9 cellular contexts compared by ENCODE assay signal in genomic region chr14:36524874-36525745, GRCh38. TPM values are rescaled to one million over a fixed set of nuclear protein-coding genes. Genes with fewer than 3 reads are reported as not detected.
DNase-seq lines count a peak whose midpoint lies in the region; ATAC-seq and TF ChIP-seq lines count a peak whose summit lies in the region.
"Had no signal": no experiment of that assay in that cellular context is flagged by ENCODE, and none has a peak within 500 bp of the region (broad histone marks: within the 10 kb centered on the region; RNA-seq: fewer than 3 reads in every experiment).

No MANE protein-coding gene starts in this region.

- H3K79me2 ChIP-seq in neural cell (replicated peaks; ENCODE audit: insufficient read depth, low read length): no peaks in the 10 kb centered on the region

- H3K27ac ChIP-seq in neural cell (ENCODE audit: low read length): no peak overlapping the region

- peak overlapping the region; percentile 21 for H3K4me3 ChIP-seq in neural cell (ENCODE audit: low read length)

- H2AFZ ChIP-seq in neural cell (ENCODE audit: low read depth, low read length): no peak overlapping the region

- H3K27me3 ChIP-seq in neural cell (ENCODE audit: insufficient read depth, low read depth, low read length): peaks cover 100% of the 10 kb centered on the region

- no peaks in the 10 kb centered on the region for H4K20me1 ChIP-seq in neural cell (ENCODE audit: insufficient read depth)

- H3K4me3 Mint-ChIP-seq in stimulated activated memory B cell treated with anti-CD40 and anti-IgM and Interleukin-4, amounts not matched to agents 10 μg/mL and 1 μg/mL and 100 μg/mL, for 72 hours: no peak overlapping the region
- H3K4me3 Mint-ChIP-seq: T-helper 1 cell treated with Interleukin-12 subunit alpha and Interleukin-12 subunit beta and Interleukin-4 antibody, amounts not matched to agents 30 μg/mL and 1 μg/mL, for 36 hours had no signal

- H3K9me3 Mint-ChIP-seq in stimulated activated memory B cell treated with anti-CD40 and anti-IgM and Interleukin-4, amounts not matched to agents 10 μg/mL and 1 μg/mL and 100 μg/mL, for 72 hours: peaks cover 7% of the 10 kb centered on the region

- H3F3A ChIP-seq in neural cell (ENCODE audit: insufficient read depth, low read length, poor library complexity, severe bottlenecking): no peaks in the 10 kb centered on the region

- no peaks in the 10 kb centered on the region for H3K4me1 Mint-ChIP-seq in stimulated activated memory B cell treated with anti-CD40 and anti-IgM and Interleukin-4, amounts not matched to agents 10 μg/mL and 1 μg/mL and 100 μg/mL, for 72 hours

- H3K9me2 ChIP-seq in neural cell (ENCODE audit: insufficient read depth, low read length): no peaks in the 10 kb centered on the region

- H3K36me3 Mint-ChIP-seq in stimulated activated memory B cell treated with anti-CD40 and anti-IgM and Interleukin-4, amounts not matched to agents 10 μg/mL and 1 μg/mL and 100 μg/mL, for 72 hours: no peaks in the 10 kb centered on the region

- no peak overlapping the region for H3K9ac ChIP-seq in neural cell (ENCODE audit: low read length)

- no peaks in the 10 kb centered on the region for H3K36me3 ChIP-seq in neural cell (ENCODE audit: insufficient read depth, low read length)

- peaks cover 87% of the 10 kb centered on the region for H3K27me3 Mint-ChIP-seq in stimulated activated memory B cell treated with anti-CD40 and anti-IgM and Interleukin-4, amounts not matched to agents 10 μg/mL and 1 μg/mL and 100 μg/mL, for 72 hours

- TF ChIP-seq CTCF in neural cell (IDR thresholded peaks at IDR 0.05; ENCODE audit: poor library complexity, severe bottlenecking): peak; percentile 59

- peak; percentile 50 for TF ChIP-seq RAD21 in neural cell (conservative IDR thresholded peaks at IDR 0.05)

- H3K9me3 ChIP-seq in neural cell (ENCODE audit: low read length): peaks cover 11% of the 10 kb centered on the region

- TF ChIP-seq EP300 in neural cell (conservative IDR thresholded peaks at IDR 0.05; ENCODE audit: poor library complexity, severe bottlenecking): no peak

- no peak overlapping the region for H3K4me2 ChIP-seq in neural cell (ENCODE audit: low read length)

- ATAC-seq in HG03342 (IDR thresholded peaks at IDR 0.05; ENCODE audit: unreplicated experiment): no peak
- no peak for ATAC-seq in stimulated activated memory B cell treated with anti-CD40 and anti-IgM and Interleukin-4, amounts not matched to agents 10 μg/mL and 1 μg/mL and 100 μg/mL, for 72 hours
- ATAC-seq in GM21515 (IDR thresholded peaks at IDR 0.05; ENCODE audit: unreplicated experiment): no peak

- H3K27ac Mint-ChIP-seq in stimulated activated memory B cell treated with anti-CD40 and anti-IgM and Interleukin-4, amounts not matched to agents 10 μg/mL and 1 μg/mL and 100 μg/mL, for 72 hours: no peak overlapping the region
- H3K27ac Mint-ChIP-seq: T-helper 1 cell treated with Interleukin-12 subunit alpha and Interleukin-12 subunit beta and Interleukin-4 antibody, amounts not matched to agents 30 μg/mL and 1 μg/mL, for 36 hours had no signal

- DNase-seq in EL: peak; percentile 13
- peak; percentile 80 for DNase-seq in HuH-7 (ENCODE audit: low spot score)
- DNase-seq in cerebellar cortex (ENCODE audit: low spot score): peak; percentile 31
- no peak for DNase-seq in ureter (ENCODE audit: low spot score)

TF ChIP-seq in neural cell, 6 proteins besides CTCF, POLR2A, EP300 and RAD21:
- TF ChIP-seq SMC3 (conservative IDR thresholded peaks at IDR 0.05; ENCODE audit: poor library complexity) (peak; percentile 59), EZH2 (IDR thresholded peaks at IDR 0.05; ENCODE audit: borderline replicate concordance, insufficient read depth, low read length, poor library complexity, severe bottlenecking) (peak; percentile 9), TAF1 (IDR thresholded peaks at IDR 0.05; ENCODE audit: low read depth) (no peak)
TF ChIP-seq in neural cell: peak in this region for 2.

RNA-seq across cellular contexts. Expression of gene NKX2-1, which starts 5.1 kb away (rescaled TPM):
- polyA plus RNA-seq in neural cell: 1.5 and 5.0 TPM in 2 replicates
- polyA minus RNA-seq in neural cell: 1.5 and 1.7 TPM in 2 replicates
- not detected for total RNA-seq in ureter

RNA-seq across cellular contexts. Expression of gene NKX2-8, which starts 57.3 kb away (rescaled TPM):
- polyA plus RNA-seq in neural cell: not detected in 2 replicates
- polyA minus RNA-seq in neural cell: not detected in 2 replicates
- total RNA-seq in ureter: not detected
